ENCODE assay signal across 21 cellular contexts in genomic region chrX:41796577-41796976, GRCh38.
A peak's percentile ranks its signal among the peaks of the same experiment; 100 is the strongest.
DNase-seq lines count a peak whose midpoint lies in the region; ATAC-seq and TF ChIP-seq lines count a peak whose summit lies in the region.
"Had no signal": no experiment of that assay in that cellular context is flagged by ENCODE, and none has a peak within 500 bp of the region (broad histone marks: within the 10 kb centered on the region; RNA-seq: fewer than 3 reads in every experiment).

No MANE protein-coding gene starts in this region.

- H3K4me1 ChIP-seq in CD4-positive, alpha-beta memory T cell (ENCODE audit: insufficient read depth, low read length): peaks cover 45% of the 10 kb centered on the region
- H3K4me1 ChIP-seq: SJCRH30 had no signal

- CTCF ChIA-PET in CD4-positive, alpha-beta memory T cell (lab: Charles Lee; ENCODE audit: partially characterized antibody): interaction anchor here (0.9 to 1.2 kb wide), 4 partner anchors 126 to 1148 kb away, joined by 3 read pairs; no protein-coding TSS in a partner anchor
- CTCF ChIA-PET in activated CD4-positive, alpha-beta memory T cell treated with anti-CD3 and anti-CD28 coated beads, Interleukin-2, amount 10 ng/mL, durations not matched to agents 7 days and 5 days (lab: Charles Lee): interaction anchor here (1.5 kb wide), 1 partner anchor 15 kb away, joined by 3 read pairs; no protein-coding TSS in a partner anchor

- peak overlapping the region in 2 of 8 donors; percentile 15 to 63 for H3K4me3 Mint-ChIP-seq in CD4-positive, alpha-beta memory T cell
- H3K4me3 Mint-ChIP-seq in activated CD4-positive, alpha-beta memory T cell treated with anti-CD3 and anti-CD28 coated beads, Interleukin-2, amount 10 ng/mL, durations not matched to agents 7 days and 5 days: no peak overlapping the region
- H3K4me3 Mint-ChIP-seq: neural crest cell had no signal

- POLR2A ChIA-PET in CD4-positive, alpha-beta memory T cell (lab: Charles Lee; ENCODE audit: partially characterized antibody): interaction anchor here (1.0 to 1.2 kb wide), 2 partner anchors 126 to 1147 kb away, joined by 4 to 8 read pairs; no protein-coding TSS in a partner anchor
- POLR2A ChIA-PET in activated CD4-positive, alpha-beta memory T cell treated with anti-CD3 and anti-CD28 coated beads, Interleukin-2, amount 10 ng/mL, durations not matched to agents 7 days and 5 days (lab: Charles Lee): no interaction called here

- H3K4me1 Mint-ChIP-seq in CD4-positive, alpha-beta memory T cell: peaks cover 19 to 45% (median 33%) of the 10 kb centered on the region in 4 donors
- peaks cover 28% of the 10 kb centered on the region for H3K4me1 Mint-ChIP-seq in activated CD4-positive, alpha-beta memory T cell treated with anti-CD3 and anti-CD28 coated beads, Interleukin-2, amount 10 ng/mL, durations not matched to agents 7 days and 5 days

- no peaks in the 10 kb centered on the region for H3K27me3 Mint-ChIP-seq in CD4-positive, alpha-beta memory T cell
- H3K27me3 Mint-ChIP-seq in activated CD4-positive, alpha-beta memory T cell treated with anti-CD3 and anti-CD28 coated beads, Interleukin-2, amount 10 ng/mL, durations not matched to agents 7 days and 5 days: no peaks in the 10 kb centered on the region

- H3K36me3 Mint-ChIP-seq in CD4-positive, alpha-beta memory T cell: peaks cover 6 to 9% of the 10 kb centered on the region in 2 donors
- peaks cover 5% of the 10 kb centered on the region for H3K36me3 Mint-ChIP-seq in activated CD4-positive, alpha-beta memory T cell treated with anti-CD3 and anti-CD28 coated beads, Interleukin-2, amount 10 ng/mL, durations not matched to agents 7 days and 5 days (ENCODE audit: low read depth)

- no peaks in the 10 kb centered on the region for H3K36me3 ChIP-seq in CD4-positive, alpha-beta memory T cell (ENCODE audit: insufficient read depth, low read length)
- H3K36me3 ChIP-seq in WERI-Rb-1: no peaks in the 10 kb centered on the region
- H3K36me3 ChIP-seq: SJCRH30 had no signal

- no peaks in the 10 kb centered on the region for H3K9me3 ChIP-seq in CD4-positive, alpha-beta memory T cell (ENCODE audit: control insufficient read depth in 1 of 2, low read length in 2 of 2)
- no peaks in the 10 kb centered on the region for H3K9me3 ChIP-seq in WERI-Rb-1 (ENCODE audit: severe bottlenecking)
- H3K9me3 ChIP-seq: SJCRH30 had no signal

- H3K27ac Mint-ChIP-seq in CD4-positive, alpha-beta memory T cell: peak overlapping the region in 3 of 7 donors; percentile 3 to 68 (median 5)
- peak overlapping the region; percentile 4 for H3K27ac Mint-ChIP-seq in activated CD4-positive, alpha-beta memory T cell treated with anti-CD3 and anti-CD28 coated beads, Interleukin-2, amount 10 ng/mL, durations not matched to agents 7 days and 5 days

- no peaks in the 10 kb centered on the region for H3K27me3 ChIP-seq in CD4-positive, alpha-beta memory T cell (ENCODE audit: insufficient read depth, low read length)
- H3K27me3 ChIP-seq in WERI-Rb-1 (ENCODE audit: insufficient read depth, low read depth, severe bottlenecking): peaks cover 3% of the 10 kb centered on the region
- H3K27me3 ChIP-seq: SJCRH30 had no signal

- H3K4me3 ChIP-seq in CD4-positive, alpha-beta memory T cell (ENCODE audit: low read length in 2 of 2): no peak overlapping the region
- H3K4me3 ChIP-seq in WERI-Rb-1 (ENCODE audit: low read depth, low read length): no peak overlapping the region
- H3K4me3 ChIP-seq: SJCRH30, smooth muscle cell had no signal

- intact Hi-C loops in CD4-positive, alpha-beta memory T cell (cut with micrococcal nuclease): loop anchor here (5.0 kb wide), 4 partner anchors 239 to 1761 kb away; no protein-coding TSS in a partner anchor

- H3K9me3 Mint-ChIP-seq in CD4-positive, alpha-beta memory T cell: peaks cover 0 to 4% (median 0%) of the 10 kb centered on the region in 8 donors
- no peaks in the 10 kb centered on the region for H3K9me3 Mint-ChIP-seq in activated CD4-positive, alpha-beta memory T cell treated with anti-CD3 and anti-CD28 coated beads, Interleukin-2, amount 10 ng/mL, durations not matched to agents 7 days and 5 days
- H3K9me3 Mint-ChIP-seq: neural crest cell had no signal

- no peak overlapping the region for H3K27ac ChIP-seq in CD4-positive, alpha-beta memory T cell (ENCODE audit: low read depth, low read length)
- H3K27ac ChIP-seq in WERI-Rb-1: no peak overlapping the region
- H3K27ac ChIP-seq: epithelial cell of prostate, SJCRH30 had no signal

- TF ChIP-seq CTCF in WERI-Rb-1 (IDR thresholded peaks at IDR 0.05; ENCODE audit: low read depth, low read length): no peak

- DNase-seq in CD4-positive, alpha-beta memory T cell: peak in 3 of 5 donors; percentile 2 to 37 (median 6)
- DNase-seq in activated CD4-positive, alpha-beta memory T cell treated with anti-CD3 and anti-CD28 coated beads, Interleukin-2, amount 10 ng/mL, durations not matched to agents 7 days and 5 days: no peak
- no peak for DNase-seq in GDM1 (lab: John Stamatoyannopoulos, UW)
- DNase-seq in WERI-Rb-1: no peak
- DNase-seq: dermis blood vessel endothelial cell; EL; foreskin melanocyte; Karpas-422; kidney glomerular epithelial cell; NCI-H1092; NCI-H2081; NCI-H524; stimulated activated CD4-positive, alpha-beta T cell treated with anti-CD3 and anti-CD28 coated beads, Interleukin-4, amount 100 ng/mL, for 24 hours had no signal

- ATAC-seq in GM18519 (IDR thresholded peaks at IDR 0.05; ENCODE audit: low FRiP score, unreplicated experiment): peak; percentile 60
- peak; percentile 46 for ATAC-seq in HG03045 (IDR thresholded peaks at IDR 0.05; ENCODE audit: unreplicated experiment)
- ATAC-seq in HG03571 (IDR thresholded peaks at IDR 0.05; ENCODE audit: unreplicated experiment): no peak
- ATAC-seq in SK-N-SH treated with all-trans-retinoic acid at 6 μM for 48 hours: no peak

TF ChIP-seq in SK-N-SH treated with all-trans-retinoic acid at 6 μM for 48 hours, 23 proteins besides CTCF, POLR2A, EP300 and RAD21 (continues in another document):
- TF ChIP-seq SNAI2 (CRISPR knock-in tag; IDR thresholded peaks at IDR 0.05) (no peak), ARNTL (CRISPR knock-in tag; IDR thresholded peaks at IDR 0.05; ENCODE audit: borderline replicate concordance, low read depth) (no peak), CSDC2 (CRISPR knock-in tag; IDR thresholded peaks at IDR 0.05) (no peak), OSR1 (CRISPR knock-in tag; IDR thresholded peaks at IDR 0.05) (no peak), CREB5 (CRISPR knock-in tag; IDR thresholded peaks at IDR 0.05; ENCODE audit: low read depth) (no peak), ZFP3 (CRISPR knock-in tag; IDR thresholded peaks at IDR 0.05) (no peak), ZNF70 (CRISPR knock-in tag; IDR thresholded peaks at IDR 0.05) (no peak)
- TF ChIP-seq, protein P1, sequence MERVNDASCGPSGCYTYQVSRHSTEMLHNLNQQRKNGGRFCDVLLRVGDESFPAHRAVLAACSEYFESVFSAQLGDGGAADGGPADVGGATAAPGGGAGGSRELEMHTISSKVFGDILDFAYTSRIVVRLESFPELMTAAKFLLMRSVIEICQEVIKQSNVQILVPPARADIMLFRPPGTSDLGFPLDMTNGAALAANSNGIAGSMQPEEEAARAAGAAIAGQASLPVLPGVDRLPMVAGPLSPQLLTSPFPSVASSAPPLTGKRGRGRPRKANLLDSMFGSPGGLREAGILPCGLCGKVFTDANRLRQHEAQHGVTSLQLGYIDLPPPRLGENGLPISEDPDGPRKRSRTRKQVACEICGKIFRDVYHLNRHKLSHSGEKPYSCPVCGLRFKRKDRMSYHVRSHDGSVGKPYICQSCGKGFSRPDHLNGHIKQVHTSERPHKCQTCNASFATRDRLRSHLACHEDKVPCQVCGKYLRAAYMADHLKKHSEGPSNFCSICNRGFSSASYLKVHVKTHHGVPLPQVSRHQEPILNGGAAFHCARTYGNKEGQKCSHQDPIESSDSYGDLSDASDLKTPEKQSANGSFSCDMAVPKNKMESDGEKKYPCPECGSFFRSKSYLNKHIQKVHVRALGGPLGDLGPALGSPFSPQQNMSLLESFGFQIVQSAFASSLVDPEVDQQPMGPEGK (CRISPR knock-in tag; IDR thresholded peaks at IDR 0.05; ENCODE audit: borderline replicate concordance): no peak
- TF ChIP-seq, protein P2, sequence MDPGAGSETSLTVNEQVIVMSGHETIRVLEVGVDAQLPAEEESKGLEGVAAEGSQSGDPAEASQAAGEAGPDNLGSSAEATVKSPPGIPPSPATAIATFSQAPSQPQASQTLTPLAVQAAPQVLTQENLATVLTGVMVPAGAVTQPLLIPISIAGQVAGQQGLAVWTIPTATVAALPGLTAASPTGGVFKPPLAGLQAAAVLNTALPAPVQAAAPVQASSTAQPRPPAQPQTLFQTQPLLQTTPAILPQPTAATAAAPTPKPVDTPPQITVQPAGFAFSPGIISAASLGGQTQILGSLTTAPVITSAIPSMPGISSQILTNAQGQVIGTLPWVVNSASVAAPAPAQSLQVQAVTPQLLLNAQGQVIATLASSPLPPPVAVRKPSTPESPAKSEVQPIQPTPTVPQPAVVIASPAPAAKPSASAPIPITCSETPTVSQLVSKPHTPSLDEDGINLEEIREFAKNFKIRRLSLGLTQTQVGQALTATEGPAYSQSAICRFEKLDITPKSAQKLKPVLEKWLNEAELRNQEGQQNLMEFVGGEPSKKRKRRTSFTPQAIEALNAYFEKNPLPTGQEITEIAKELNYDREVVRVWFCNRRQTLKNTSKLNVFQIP (CRISPR knock-in tag; IDR thresholded peaks at IDR 0.05; ENCODE audit: borderline replicate concordance, low read depth): no peak
- TF ChIP-seq, protein P3, sequence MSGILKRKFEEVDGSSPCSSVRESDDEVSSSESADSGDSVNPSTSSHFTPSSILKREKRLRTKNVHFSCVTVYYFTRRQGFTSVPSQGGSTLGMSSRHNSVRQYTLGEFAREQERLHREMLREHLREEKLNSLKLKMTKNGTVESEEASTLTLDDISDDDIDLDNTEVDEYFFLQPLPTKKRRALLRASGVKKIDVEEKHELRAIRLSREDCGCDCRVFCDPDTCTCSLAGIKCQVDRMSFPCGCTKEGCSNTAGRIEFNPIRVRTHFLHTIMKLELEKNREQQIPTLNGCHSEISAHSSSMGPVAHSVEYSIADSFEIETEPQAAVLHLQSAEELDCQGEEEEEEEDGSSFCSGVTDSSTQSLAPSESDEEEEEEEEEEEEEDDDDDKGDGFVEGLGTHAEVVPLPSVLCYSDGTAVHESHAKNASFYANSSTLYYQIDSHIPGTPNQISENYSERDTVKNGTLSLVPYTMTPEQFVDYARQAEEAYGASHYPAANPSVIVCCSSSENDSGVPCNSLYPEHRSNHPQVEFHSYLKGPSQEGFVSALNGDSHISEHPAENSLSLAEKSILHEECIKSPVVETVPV (CRISPR knock-in tag; IDR thresholded peaks at IDR 0.05): no peak

Comparison
In these comparisons a context has a peak if more than half of its experiments do, and no peak if none do; other contexts are left out.
1. DNase-seq: peak in CD4-positive, alpha-beta memory T cell (3 of 5); none in activated CD4-positive, alpha-beta memory T cell treated with anti-CD3 and anti-CD28 coated beads, Interleukin-2, amount 10 ng/mL, durations not matched to agents 7 days and 5 days (single experiment), GDM1 (single experiment) and WERI-Rb-1 (single experiment).
2. ATAC-seq: peak in GM18519 (single experiment) and HG03045 (single experiment); none in HG03571 (single experiment) and SK-N-SH treated with all-trans-retinoic acid at 6 μM for 48 hours (single experiment).